In the genomic region with DNA sequence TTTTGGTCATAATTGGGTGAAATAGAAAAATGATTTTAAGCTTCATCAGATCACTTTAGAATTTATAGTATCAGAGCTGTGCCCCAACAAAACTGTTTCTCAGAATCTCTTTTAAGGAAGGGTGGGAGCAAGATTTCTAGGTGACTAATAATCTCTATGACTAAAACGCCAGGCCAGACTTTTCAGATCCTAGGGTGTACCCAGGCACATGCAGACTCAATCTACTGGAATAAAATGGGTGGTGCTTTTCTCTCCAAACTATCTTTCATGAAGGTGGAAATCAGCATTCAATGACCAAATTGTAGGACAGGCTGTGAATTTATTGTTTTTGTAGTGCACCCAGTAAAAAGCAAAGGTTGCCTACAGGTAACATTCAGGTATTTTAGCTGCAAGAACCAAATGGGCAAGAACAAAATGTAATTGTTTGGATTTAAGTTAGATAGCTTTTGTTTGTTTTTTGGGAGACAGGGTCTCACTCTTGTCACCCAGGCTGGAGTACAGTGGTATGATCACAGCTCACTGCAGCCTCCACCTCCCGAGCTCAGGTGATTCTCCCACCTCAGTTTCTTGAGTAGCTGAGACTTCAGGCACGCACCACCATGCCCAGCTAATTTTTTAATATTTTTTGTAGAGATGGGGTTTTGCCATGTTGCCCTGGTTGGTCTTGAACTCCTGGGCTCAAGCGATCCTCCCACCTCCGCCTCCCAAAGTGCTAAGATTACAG, we compare ENCODE assay signal across 8 cellular contexts. TPM values are rescaled to one million over a fixed set of nuclear protein-coding genes. Genes with fewer than 3 reads are reported as not detected.
DNase-seq lines count a peak whose midpoint lies in the region; ATAC-seq and TF ChIP-seq lines count a peak whose summit lies in the region.

No MANE protein-coding gene starts in this region.

- TF ChIP-seq CTCF in heart right ventricle (IDR thresholded peaks at IDR 0.05): no peak
- no peak for TF ChIP-seq CTCF in adrenal gland (IDR thresholded peaks at IDR 0.05)
- TF ChIP-seq CTCF in right lobe of liver (IDR thresholded peaks at IDR 0.05): no peak

- H3K4me3 ChIP-seq in heart right ventricle (peak overlapping the region in 9 of 10 donors; percentile 46 to 81 (median 60)), adrenal gland (peak overlapping the region in 2 of 4 donors; percentile 33 to 79), right lobe of liver (peak overlapping the region; percentile 47 to 56 (median 55)), urinary bladder (ENCODE audit: low read depth, low read length) (peak overlapping the region; percentile 31)

- no peak for TF ChIP-seq POLR2A in adrenal gland (IDR thresholded peaks at IDR 0.05)
- TF ChIP-seq POLR2A in right lobe of liver (IDR thresholded peaks at IDR 0.05): no peak

- no peak for DNase-seq in heart right ventricle
- DNase-seq in Right ventricle myocardium superior: no peak
- no peak for DNase-seq in adrenal gland
- no peak for DNase-seq in right lobe of liver
- DNase-seq in activated gamma-delta T cell (lab: John Stamatoyannopoulos, UW): no peak
- DNase-seq in NCI-H1694 treated with DMSO at 0.1 percent for 48 hours (lab: John Stamatoyannopoulos, UW): no peak

- 57 to 60% methylated on average over 5 of the region's 5 CpGs for WGBS in heart right ventricle, 2 donors
- 52 to 57% (median 54%) methylated on average over 5 of the region's 5 CpGs for WGBS in adrenal gland, 4 donors
- WGBS in right lobe of liver (ENCODE audit: insufficient coverage, low coverage, low lambda C conversion rate, missing lambda C conversion rate): 69% methylated on average over 5 of the region's 5 CpGs
- WGBS in urinary bladder: 66% methylated on average over 5 of the region's 5 CpGs

- H3K27ac ChIP-seq in heart right ventricle (peak overlapping the region; percentile 88 to 100 (median 95)), adrenal gland (peak overlapping the region; percentile 95 to 99 (median 98)), right lobe of liver (peak overlapping the region; percentile 98 to 99 (median 98)), urinary bladder (ENCODE audit: low read depth) (peak overlapping the region; percentile 98)

- ATAC-seq in heart right ventricle: no peak
- no peak for ATAC-seq in Right ventricle myocardium superior (ENCODE audit: poor library complexity)
- ATAC-seq in right lobe of liver: peak in 1 of 4 donors; percentile 10
- no peak for ATAC-seq in GM18907 (IDR thresholded peaks at IDR 0.05; ENCODE audit: unreplicated experiment)

- H3K36me3 ChIP-seq in heart right ventricle: peaks cover 0 to 19% (median 0%) of the 10 kb centered on the region in 9 donors
- H3K36me3 ChIP-seq in adrenal gland (replicated peaks in 1 of 2): peaks cover 0 to 7% of the 10 kb centered on the region in 2 donors
- H3K36me3 ChIP-seq in right lobe of liver: no peaks in the 10 kb centered on the region
- no peaks in the 10 kb centered on the region for H3K36me3 ChIP-seq in urinary bladder (ENCODE audit: insufficient read depth)

- H3K27me3 ChIP-seq in heart right ventricle (no peaks in the 10 kb centered on the region), adrenal gland (no peaks in the 10 kb centered on the region), right lobe of liver (no peaks in the 10 kb centered on the region)

- intact Hi-C loops in heart right ventricle (cut with DNase I) (loop anchor here in 1 of 10 donors (5.0 kb wide), 2 partner anchors 41 to 49 kb away; a partner anchor contains a TSS), Right ventricle myocardium superior (cut with DNase I) (no loop called here), adrenal gland (cut with DNase I) (no loop called here), right lobe of liver (cut with DNase I) (no loop called here)

- peaks cover 15 to 73% (median 61%) of the 10 kb centered on the region in 9 donors for H3K4me1 ChIP-seq in heart right ventricle
- H3K4me1 ChIP-seq in adrenal gland (replicated peaks in 1 of 2): peaks cover 29 to 50% of the 10 kb centered on the region in 2 donors
- H3K4me1 ChIP-seq in right lobe of liver: peaks cover 0 to 40% (median 5%) of the 10 kb centered on the region in 4 donors
- H3K4me1 ChIP-seq in urinary bladder (ENCODE audit: insufficient read depth): no peaks in the 10 kb centered on the region

- H3K9me3 ChIP-seq in heart right ventricle (no peaks in the 10 kb centered on the region), adrenal gland (replicated peaks in 1 of 3) (no peaks in the 10 kb centered on the region), right lobe of liver (no peaks in the 10 kb centered on the region)

RNA-seq across cellular contexts. Expression of a gene that starts 49.5 kb away (rescaled TPM):
- total RNA-seq in heart right ventricle (100 to 1,000 TPM; 183 to 257 (median 224) TPM), Right ventricle myocardium superior (169 TPM), adrenal gland (100 to 1,000 TPM in 6 of 8 donors, 10 to 100 TPM in 2; 66.5 to 216 (median 153) TPM), right lobe of liver (10 to 100 TPM; 44.9 to 74.5 (median 55.3) TPM), urinary bladder (118 TPM)
- polyA plus RNA-seq in heart right ventricle (100 to 1,000 TPM in 1 of 2 donors, 10 to 100 TPM in 1; 66.8 to 157 TPM), adrenal gland (100 to 1,000 TPM; 105 to 143 (median 128) TPM), urinary bladder (85.4 TPM)
